In genomic region chr11:61248071-61248470, GRCh38 we compare ENCODE assay signal across 15 cellular contexts. TPM values are rescaled to one million over a fixed set of nuclear protein-coding genes. Genes with fewer than 3 reads are reported as not detected.
"Had no signal": no experiment of that assay in that cellular context is flagged by ENCODE, and none has a peak within 500 bp of the region (broad histone marks: within the 10 kb centered on the region; RNA-seq: fewer than 3 reads in every experiment).

No MANE protein-coding gene starts in this region.

RNA-seq across cellular contexts. Expression of gene PGA5, which starts 7.1 kb away (rescaled TPM):
- total RNA-seq: activated B cell treated with CpG ODN at 0.5 μM for 24 hours; activated CD4-positive, alpha-beta memory T cell treated with anti-CD3 and anti-CD28 coated beads for 36 hours; activated CD4-positive, alpha-beta memory T cell treated with anti-CD3 and anti-CD28 coated beads, Interleukin-2, amount 10 ng/mL, durations not matched to agents 7 days and 5 days; activated CD4-positive, alpha-beta T cell treated with anti-CD3 and anti-CD28 coated beads for 36 hours; activated CD4-positive, alpha-beta T cell treated with anti-CD3 and anti-CD28 coated beads, Interleukin-2, amount 10 ng/mL, durations not matched to agents 24 days and 14 days; activated CD4-positive, alpha-beta T cell treated with anti-CD3 and anti-CD28 coated beads, Interleukin-2, amount 10 ng/mL, durations not matched to agents 7 days and 5 days; activated CD8-positive, alpha-beta memory T cell treated with anti-CD3 and anti-CD28 coated beads for 36 hours; activated CD8-positive, alpha-beta memory T cell treated with anti-CD3 and anti-CD28 coated beads, Interleukin-2, amount 10 ng/mL, durations not matched to agents 7 days and 5 days; activated CD8-positive, alpha-beta T cell treated with anti-CD3 and anti-CD28 coated beads for 36 hours; activated CD8-positive, alpha-beta T cell treated with anti-CD3 and anti-CD28 coated beads, Interleukin-2, amount 10 ng/mL, durations not matched to agents 7 days and 5 days; T-cell; T-helper 1 cell treated with Interleukin-12 subunit alpha and Interleukin-12 subunit beta and Interleukin-4 antibody, amounts not matched to agents 30 ng/mL and 1 ng/mL, for 36 hours; T-helper 17 cell; T-helper 2 cell treated with Interferon-gamma antibody and Interleukin-4, amounts not matched to agents 100 ng/mL and 5 ng/mL, for 36 hours had no signal

RNA-seq across cellular contexts. Expression of gene PGA4, which starts 25.9 kb away (rescaled TPM):
- total RNA-seq: activated B cell treated with CpG ODN at 0.5 μM for 24 hours; activated CD4-positive, alpha-beta memory T cell treated with anti-CD3 and anti-CD28 coated beads for 36 hours; activated CD4-positive, alpha-beta memory T cell treated with anti-CD3 and anti-CD28 coated beads, Interleukin-2, amount 10 ng/mL, durations not matched to agents 7 days and 5 days; activated CD4-positive, alpha-beta T cell treated with anti-CD3 and anti-CD28 coated beads for 36 hours; activated CD4-positive, alpha-beta T cell treated with anti-CD3 and anti-CD28 coated beads, Interleukin-2, amount 10 ng/mL, durations not matched to agents 24 days and 14 days; activated CD4-positive, alpha-beta T cell treated with anti-CD3 and anti-CD28 coated beads, Interleukin-2, amount 10 ng/mL, durations not matched to agents 7 days and 5 days; activated CD8-positive, alpha-beta memory T cell treated with anti-CD3 and anti-CD28 coated beads for 36 hours; activated CD8-positive, alpha-beta memory T cell treated with anti-CD3 and anti-CD28 coated beads, Interleukin-2, amount 10 ng/mL, durations not matched to agents 7 days and 5 days; activated CD8-positive, alpha-beta T cell treated with anti-CD3 and anti-CD28 coated beads for 36 hours; activated CD8-positive, alpha-beta T cell treated with anti-CD3 and anti-CD28 coated beads, Interleukin-2, amount 10 ng/mL, durations not matched to agents 7 days and 5 days; T-cell; T-helper 1 cell treated with Interleukin-12 subunit alpha and Interleukin-12 subunit beta and Interleukin-4 antibody, amounts not matched to agents 30 ng/mL and 1 ng/mL, for 36 hours; T-helper 17 cell; T-helper 2 cell treated with Interferon-gamma antibody and Interleukin-4, amounts not matched to agents 100 ng/mL and 5 ng/mL, for 36 hours; WTC11 had no signal

RNA-seq across cellular contexts. Expression of gene PGA3, which starts 44.8 kb away (rescaled TPM):
- total RNA-seq: activated B cell treated with CpG ODN at 0.5 μM for 24 hours; activated CD4-positive, alpha-beta memory T cell treated with anti-CD3 and anti-CD28 coated beads for 36 hours; activated CD4-positive, alpha-beta memory T cell treated with anti-CD3 and anti-CD28 coated beads, Interleukin-2, amount 10 ng/mL, durations not matched to agents 7 days and 5 days; activated CD4-positive, alpha-beta T cell treated with anti-CD3 and anti-CD28 coated beads for 36 hours; activated CD4-positive, alpha-beta T cell treated with anti-CD3 and anti-CD28 coated beads, Interleukin-2, amount 10 ng/mL, durations not matched to agents 24 days and 14 days; activated CD4-positive, alpha-beta T cell treated with anti-CD3 and anti-CD28 coated beads, Interleukin-2, amount 10 ng/mL, durations not matched to agents 7 days and 5 days; activated CD8-positive, alpha-beta memory T cell treated with anti-CD3 and anti-CD28 coated beads for 36 hours; activated CD8-positive, alpha-beta memory T cell treated with anti-CD3 and anti-CD28 coated beads, Interleukin-2, amount 10 ng/mL, durations not matched to agents 7 days and 5 days; activated CD8-positive, alpha-beta T cell treated with anti-CD3 and anti-CD28 coated beads for 36 hours; activated CD8-positive, alpha-beta T cell treated with anti-CD3 and anti-CD28 coated beads, Interleukin-2, amount 10 ng/mL, durations not matched to agents 7 days and 5 days; T-cell; T-helper 1 cell treated with Interleukin-12 subunit alpha and Interleukin-12 subunit beta and Interleukin-4 antibody, amounts not matched to agents 30 ng/mL and 1 ng/mL, for 36 hours; T-helper 17 cell; T-helper 2 cell treated with Interferon-gamma antibody and Interleukin-4, amounts not matched to agents 100 ng/mL and 5 ng/mL, for 36 hours had no signal
